Comparison of ENCODE assay signal across 8 cellular contexts in genomic region chr14:60248697-60249314, GRCh38. TPM values are rescaled to one million over a fixed set of nuclear protein-coding genes. Genes with fewer than 3 reads are reported as not detected.
DNase-seq lines count a peak whose midpoint lies in the region; ATAC-seq lines count a peak whose summit lies in the region.

Gene PPM1A (plus strand): TSS chr14:60249221. CDS start chr14:60282704, 33,483 bp downstream.

- DNase-seq in NCI-H69 (lab: John Stamatoyannopoulos, UW) (peak; percentile 98), cortex of kidney (lab: John Stamatoyannopoulos, UW) (peak; percentile 27), left kidney (ENCODE audit: low read depth, low spot score) (peak; percentile 97)
- peak; percentile 93 for DNase-seq in activated CD4-positive, alpha-beta T cell treated with anti-CD3 and anti-CD28 coated beads, Interleukin-2, amount 10 ng/mL, durations not matched to agents 7 days and 5 days
- peak; percentile 95 for DNase-seq in stimulated activated CD4-positive, alpha-beta T cell treated with anti-CD3 and anti-CD28 coated beads, Interleukin-1b, Interleukin-23, amount 100 ng/mL, for 48 hours

- POLR2A ChIA-PET in activated CD4-positive, alpha-beta T cell treated with anti-CD3 and anti-CD28 coated beads, Interleukin-2, amount 10 ng/mL, durations not matched to agents 7 days and 5 days (lab: Charles Lee) = interaction anchor here (0.5 to 0.7 kb wide), 2 partner anchors 158 to 995 kb away, joined by 3 read pairs; no protein-coding TSS in a partner anchor

- peak within 1 kb of the TSS; percentile 98 for H3K4me2 ChIP-seq in BLaER1

- no peaks in the 10 kb centered on the region for H3K9me3 Mint-ChIP-seq in activated CD4-positive, alpha-beta T cell treated with anti-CD3 and anti-CD28 coated beads, Interleukin-2, amount 10 ng/mL, durations not matched to agents 7 days and 5 days

- peaks cover 31% of the 10 kb centered on the region for H3K4me1 ChIP-seq in BLaER1

- H3K27me3 ChIP-seq in BLaER1 = no peaks in the 10 kb centered on the region

- H3K27me3 Mint-ChIP-seq in activated CD4-positive, alpha-beta T cell treated with anti-CD3 and anti-CD28 coated beads, Interleukin-2, amount 10 ng/mL, durations not matched to agents 7 days and 5 days = no peaks in the 10 kb centered on the region

- peaks cover 16% of the 10 kb centered on the region for H3K36me3 Mint-ChIP-seq in activated CD4-positive, alpha-beta T cell treated with anti-CD3 and anti-CD28 coated beads, Interleukin-2, amount 10 ng/mL, durations not matched to agents 7 days and 5 days (ENCODE audit: low read depth)

- H3K4me1 Mint-ChIP-seq in activated CD4-positive, alpha-beta T cell treated with anti-CD3 and anti-CD28 coated beads, Interleukin-2, amount 10 ng/mL, durations not matched to agents 7 days and 5 days = peaks cover 51% of the 10 kb centered on the region

- peak within 1 kb of the TSS; percentile 85 for H3K4me3 ChIP-seq in BLaER1

- ATAC-seq in GM19328 (IDR thresholded peaks at IDR 0.05; ENCODE audit: unreplicated experiment) (peak; percentile 64), HG03469 (IDR thresholded peaks at IDR 0.05; ENCODE audit: unreplicated experiment) (peak; percentile 54)

- H3K9me3 ChIP-seq in BLaER1 = no peaks in the 10 kb centered on the region

- peaks cover 39% of the 10 kb centered on the region for H4K20me1 ChIP-seq in BLaER1

- H3K9ac ChIP-seq in BLaER1 = peak within 1 kb of the TSS; percentile 99

- H3K27ac Mint-ChIP-seq in activated CD4-positive, alpha-beta T cell treated with anti-CD3 and anti-CD28 coated beads, Interleukin-2, amount 10 ng/mL, durations not matched to agents 7 days and 5 days = peak within 1 kb of the TSS; percentile 100

- H3K4me3 Mint-ChIP-seq in activated CD4-positive, alpha-beta T cell treated with anti-CD3 and anti-CD28 coated beads, Interleukin-2, amount 10 ng/mL, durations not matched to agents 7 days and 5 days = peak within 1 kb of the TSS; percentile 90

- peak within 1 kb of the TSS; percentile 100 for H3K27ac ChIP-seq in BLaER1

- H3K36me3 ChIP-seq in BLaER1 = no peaks in the 10 kb centered on the region

- CTCF ChIA-PET in activated CD4-positive, alpha-beta T cell treated with anti-CD3 and anti-CD28 coated beads, Interleukin-2, amount 10 ng/mL, durations not matched to agents 7 days and 5 days (lab: Charles Lee) = interaction anchor here (1.0 to 1.3 kb wide), 2 partner anchors 12 to 83 kb away, joined by 3 to 7 read pairs; no protein-coding TSS in a partner anchor

RNA-seq across cellular contexts. Expression of gene PPM1A, which starts in this region (rescaled TPM):
- 10 to 100 TPM; 48.9 to 53.1 TPM for total RNA-seq in activated CD4-positive, alpha-beta T cell treated with anti-CD3 and anti-CD28 coated beads, Interleukin-2, amount 10 ng/mL, durations not matched to agents 7 days and 5 days

Comparison
In these comparisons a context has a peak if more than half of its experiments do, and no peak if none do; other contexts are left out.
1. Peak in every context shown above with its lines: DNase-seq, ATAC-seq, H3K4me3 ChIP-seq and H3K27ac ChIP-seq.
2. DNase-seq: peak in every context shown above with its lines; median percentile 98 in NCI-H69; 97 in left kidney; 95 in stimulated activated CD4-positive, alpha-beta T cell treated with anti-CD3 and anti-CD28 coated beads, Interleukin-1b, Interleukin-23, amount 100 ng/mL, for 48 hours; 93 in activated CD4-positive, alpha-beta T cell treated with anti-CD3 and anti-CD28 coated beads, Interleukin-2, amount 10 ng/mL, durations not matched to agents 7 days and 5 days; 27 in cortex of kidney.